In genomic region chr9:131676431-131676972, GRCh38 we compare ENCODE assay signal across 1 cellular context.
TF ChIP-seq lines count a peak whose summit lies in the region.

No MANE protein-coding gene starts in this region.

TF ChIP-seq in liver, 16 proteins besides CTCF, POLR2A, EP300 and RAD21 (continued from another document):
- TF ChIP-seq ZBTB33 (IDR thresholded peaks at IDR 0.05), result no peak
- no peak for TF ChIP-seq HNF4A (conservative IDR thresholded peaks at IDR 0.05)
- TF ChIP-seq FOXA1 (IDR thresholded peaks at IDR 0.05), result no peak
- no peak for TF ChIP-seq SP1 (IDR thresholded peaks at IDR 0.05)
- TF ChIP-seq TAF1 (conservative IDR thresholded peaks at IDR 0.05), result no peak
- TF ChIP-seq MAX (IDR thresholded peaks at IDR 0.05), result no peak
- TF ChIP-seq HNF4G (IDR thresholded peaks at IDR 0.05), result no peak
- no peak for TF ChIP-seq ATF3 (IDR thresholded peaks at IDR 0.05)
- TF ChIP-seq JUND (IDR thresholded peaks at IDR 0.05), result no peak
- no peak for TF ChIP-seq NR2F2 (IDR thresholded peaks at IDR 0.05)
- TF ChIP-seq GABPA (IDR thresholded peaks at IDR 0.05 in 1 of 2, conservative IDR thresholded peaks at IDR 0.05 in 1 of 2), result no peak
- TF ChIP-seq RXRA (IDR thresholded peaks at IDR 0.05), result no peak
- no peak for TF ChIP-seq YY1 (IDR thresholded peaks at IDR 0.05)
